7 cellular contexts compared by ENCODE assay signal in genomic region chr14:50397461-50398196, GRCh38. TPM values are rescaled to one million over a fixed set of nuclear protein-coding genes. Genes with fewer than 3 reads are reported as not detected.
DNase-seq lines count a peak whose midpoint lies in the region; ATAC-seq and TF ChIP-seq lines count a peak whose summit lies in the region.

No MANE protein-coding gene starts in this region.

- no peaks in the 10 kb centered on the region for H3K79me2 ChIP-seq in GM23248 (ENCODE audit: insufficient read depth)

- H3K9me3 ChIP-seq in GM23248 (ENCODE audit: low read depth), result no peaks in the 10 kb centered on the region
- H3K9me3 ChIP-seq in Panc1 (ENCODE audit: control insufficient read depth, insufficient read depth, low read depth, low read length), result no peaks in the 10 kb centered on the region
- no peaks in the 10 kb centered on the region for H3K9me3 ChIP-seq in effector memory CD4-positive, alpha-beta T cell (ENCODE audit: control insufficient read depth, low read length)
- H3K9me3 ChIP-seq in mucosa of descending colon, result no peaks in the 10 kb centered on the region

- H3K36me3 ChIP-seq in GM23248 (ENCODE audit: low read depth), result no peaks in the 10 kb centered on the region
- H3K36me3 ChIP-seq in Panc1 (ENCODE audit: control insufficient read depth, insufficient read depth, low read length), result no peaks in the 10 kb centered on the region
- no peaks in the 10 kb centered on the region for H3K36me3 ChIP-seq in effector memory CD4-positive, alpha-beta T cell (ENCODE audit: control insufficient read depth, insufficient read depth, low read length)
- H3K36me3 ChIP-seq in mucosa of descending colon (ENCODE audit: low read depth), result no peaks in the 10 kb centered on the region

- H3K27ac ChIP-seq in GM23248, result peak overlapping the region; percentile 75
- H3K27ac ChIP-seq in Panc1 (ENCODE audit: low read length), result peak overlapping the region; percentile 81
- H3K27ac ChIP-seq in effector memory CD4-positive, alpha-beta T cell (ENCODE audit: insufficient read depth, low read length, poor library complexity, severe bottlenecking), result no peak overlapping the region

- TF ChIP-seq CTCF in Panc1 (IDR thresholded peaks at IDR 0.05) (no peak), mucosa of descending colon (IDR thresholded peaks at IDR 0.05) (no peak)

- peak overlapping the region; percentile 91 for H2AFZ ChIP-seq in GM23248

- no TSS peak for BruUV-seq in Panc1 (replicated peaks; lab: Mats Ljungman, UMichigan)

- H4K20me1 ChIP-seq in GM23248 (ENCODE audit: insufficient read depth), result no peaks in the 10 kb centered on the region

- peak overlapping the region; percentile 89 for H3K9ac ChIP-seq in GM23248

- peak; percentile 63 for DNase-seq in GM23248
- no peak for DNase-seq in Panc1 (ENCODE audit: low read depth, low spot score)
- no peak for DNase-seq in effector memory CD4-positive, alpha-beta T cell
- DNase-seq in mucosa of descending colon, result peak in 2 of 3 donors; percentile 43 to 50
- DNase-seq in SIG-M5 treated with dmso at 0.1 percent for 504 hours (lab: John Stamatoyannopoulos, UW; ENCODE audit: unreplicated experiment), result no peak
- DNase-seq in stimulated activated CD4-positive, alpha-beta T cell treated with anti-CD3 and anti-CD28 coated beads, Interleukin-2, amount 100 ng/mL, for 24 hours, result no peak

- in situ Hi-C loops in GM23248 (cut with MboI), result no loop called here
- in situ Hi-C loops in Panc1 (cut with HindIII; ENCODE audit: low pct_unique_long_range_greater_than_20kb, low sequenced_read_pairs), result no loop called here

- H3K9me2 ChIP-seq in GM23248 (ENCODE audit: insufficient read depth), result no peaks in the 10 kb centered on the region

- H3K27me3 ChIP-seq in GM23248 (replicated peaks; ENCODE audit: insufficient read depth), result no peaks in the 10 kb centered on the region
- no peaks in the 10 kb centered on the region for H3K27me3 ChIP-seq in Panc1 (ENCODE audit: control insufficient read depth, insufficient read depth, low read length)
- no peaks in the 10 kb centered on the region for H3K27me3 ChIP-seq in effector memory CD4-positive, alpha-beta T cell (replicated peaks; ENCODE audit: control insufficient read depth, insufficient read depth, low read length, poor library complexity, severe bottlenecking)

- POLR2A ChIA-PET in Panc1 (lab: Charles Lee), result interaction anchor here (0.7 kb wide), 1 partner anchor 1160 kb away, joined by 3 read pairs; no protein-coding TSS in a partner anchor

- 4 to 7% methylated on average over 9 of the region's 9 CpGs for WGBS in GM23248 (ENCODE audit: low coverage in 1 of 2, low lambda C conversion rate in 2 of 2, missing lambda C conversion rate in 2 of 2), 2 experiments

- intact Hi-C loops in Panc1 (cut with micrococcal nuclease; ENCODE audit: unreplicated experiment) (loop anchor here (5.0 kb wide), 1 partner anchor 135 kb away; the partner anchor contains the start of gene MAP4K5), mucosa of descending colon (cut with DNase I, micrococcal nuclease) (loop anchor here in 1 of 2 donors (10.0 kb wide), 1 partner anchor 83 kb away; the partner anchor contains the start of genes DMAC2L and L2HGDH)

- peak overlapping the region; percentile 86 for H3K4me3 ChIP-seq in GM23248
- peak overlapping the region; percentile 68 to 93 for H3K4me3 ChIP-seq in Panc1 (ENCODE audit: low read depth in 2 of 2, low read length in 2 of 2)
- H3K4me3 ChIP-seq in effector memory CD4-positive, alpha-beta T cell (ENCODE audit: insufficient read depth, low read depth, low read length, poor library complexity, severe bottlenecking), result peak overlapping the region; percentile 60
- no peak overlapping the region for H3K4me3 ChIP-seq in mucosa of descending colon

- ATAC-seq in Panc1, result peak; percentile 57
- peak; percentile 26 for ATAC-seq in mucosa of descending colon
- ATAC-seq in GM18505 (IDR thresholded peaks at IDR 0.05; ENCODE audit: unreplicated experiment), result no peak

- CTCF ChIA-PET in Panc1 (lab: Charles Lee), result interaction anchor here (0.6 kb wide), 1 partner anchor 1259 kb away, joined by 4 read pairs; no protein-coding TSS in a partner anchor

- H3K4me2 ChIP-seq in GM23248 (ENCODE audit: unreplicated experiment), result peak overlapping the region; percentile 86

- H3F3A ChIP-seq in GM23248 (ENCODE audit: insufficient read depth), result peaks cover 17% of the 10 kb centered on the region

- no peak for TF ChIP-seq POLR2A in GM18505 (IDR thresholded peaks at IDR 0.05; ENCODE audit: borderline replicate concordance, extremely low read depth, insufficient read depth, insufficient read length)

- peaks cover 14% of the 10 kb centered on the region for H3K4me1 ChIP-seq in GM23248 (ENCODE audit: insufficient read depth)
- peaks cover 19% of the 10 kb centered on the region for H3K4me1 ChIP-seq in Panc1 (ENCODE audit: control insufficient read depth, insufficient read depth, low read length)
- peaks cover 6% of the 10 kb centered on the region for H3K4me1 ChIP-seq in effector memory CD4-positive, alpha-beta T cell (ENCODE audit: control insufficient read depth, insufficient read depth, low read length, poor library complexity, severe bottlenecking)
- peaks cover 2% of the 10 kb centered on the region for H3K4me1 ChIP-seq in mucosa of descending colon (ENCODE audit: low read depth)

RNA-seq across cellular contexts. Expression of gene CDKL1, which starts 0.9 kb away (rescaled TPM):
- total RNA-seq in GM23248 (2014; rRNA removed; shearing (Covaris generic)), result 1.1 and 5.0 TPM in 2 replicates
- polyA plus RNA-seq in GM23248 (2016; fragmentation: Nextera tagmentation; extraction: Ambion mirVana), result 2.2 and 2.9 TPM in 2 replicates
- 5.8 TPM for total RNA-seq in Panc1 (2021; ENCODE audit: unreplicated experiment)
- 2.3 TPM for polyA plus RNA-seq in Panc1 (2012; ENCODE audit: insufficient read length)
- 10 to 100 TPM; 31.0 to 70.4 (median 53.5) TPM for total RNA-seq in mucosa of descending colon

Comparison
In these comparisons a context has a peak if more than half of its experiments do, and no peak if none do; other contexts are left out.
1. DNase-seq: peak in GM23248 (single experiment) and mucosa of descending colon (2 of 3); none in Panc1 (single experiment), effector memory CD4-positive, alpha-beta T cell (0 of 3), SIG-M5 treated with dmso at 0.1 percent for 504 hours (single experiment) and stimulated activated CD4-positive, alpha-beta T cell treated with anti-CD3 and anti-CD28 coated beads, Interleukin-2, amount 100 ng/mL, for 24 hours (0 of 2).